In genomic region chr11:114348200-114349191, GRCh38 we compare ENCODE assay signal across 10 cellular contexts. TPM values are rescaled to one million over a fixed set of nuclear protein-coding genes. Genes with fewer than 3 reads are reported as not detected.
DNase-seq lines count a peak whose midpoint lies in the region; ATAC-seq and TF ChIP-seq lines count a peak whose summit lies in the region.
"Had no signal": no experiment of that assay in that cellular context is flagged by ENCODE, and none has a peak within 500 bp of the region (broad histone marks: within the 10 kb centered on the region; RNA-seq: fewer than 3 reads in every experiment).

No MANE protein-coding gene starts in this region.

- H3K27me3 ChIP-seq in neutrophil = peaks cover 8% of the 10 kb centered on the region

- peaks cover 16% of the 10 kb centered on the region for H3K4me1 Mint-ChIP-seq in activated CD8-positive, alpha-beta memory T cell treated with anti-CD3 and anti-CD28 coated beads, Interleukin-2, amount 10 ng/mL, durations not matched to agents 7 days and 5 days
- H3K4me1 Mint-ChIP-seq in activated B cell treated with CpG ODN at 0.5 μM for 24 hours = no peaks in the 10 kb centered on the region

- intact Hi-C loops in activated B cell treated with CpG ODN at 0.5 μM for 24 hours (cut with micrococcal nuclease) = loop anchor here (1.0 to 2.0 kb wide), 3 partner anchors 52 to 414 kb away; partner anchors contain the start of genes C11orf71, RBM7 and REXO2

- peak; percentile 45 for TF ChIP-seq CTCF in activated B cell treated with CpG ODN at 0.5 μM for 24 hours (IDR thresholded peaks at IDR 0.05)
- TF ChIP-seq CTCF in fibroblast of pulmonary artery (IDR thresholded peaks at IDR 0.05; ENCODE audit: low read length, missing control alignments) = peak; percentile 62
- peak; percentile 19 for TF ChIP-seq CTCF in neutrophil (IDR thresholded peaks at IDR 0.05)

- peak; percentile 55 for ATAC-seq in activated CD8-positive, alpha-beta memory T cell treated with anti-CD3 and anti-CD28 coated beads, Interleukin-2, amount 10 ng/mL, durations not matched to agents 7 days and 5 days
- no peak for ATAC-seq in activated B cell treated with CpG ODN at 0.5 μM for 24 hours (ENCODE audit: low read depth)

- peaks cover 4 to 5% of the 10 kb centered on the region in 2 experiments for H3K4me1 ChIP-seq in neutrophil (ENCODE audit: control insufficient read depth in 1 of 2, insufficient read depth in 1 of 2, low read depth in 1 of 2, low read length in 1 of 2)

- no peaks in the 10 kb centered on the region for H3K27me3 Mint-ChIP-seq in activated CD8-positive, alpha-beta memory T cell treated with anti-CD3 and anti-CD28 coated beads, Interleukin-2, amount 10 ng/mL, durations not matched to agents 7 days and 5 days
- H3K27me3 Mint-ChIP-seq in activated B cell treated with CpG ODN at 0.5 μM for 24 hours = peaks cover 7% of the 10 kb centered on the region

- no peak overlapping the region for H3K27ac Mint-ChIP-seq in activated CD8-positive, alpha-beta memory T cell treated with anti-CD3 and anti-CD28 coated beads, Interleukin-2, amount 10 ng/mL, durations not matched to agents 7 days and 5 days
- H3K27ac Mint-ChIP-seq in activated B cell treated with CpG ODN at 0.5 μM for 24 hours = no peak overlapping the region
- H3K27ac Mint-ChIP-seq: activated naive CD8-positive, alpha-beta T cell treated with anti-CD3 and anti-CD28 coated beads, Interleukin-2, amount 10 ng/mL, durations not matched to agents 7 days and 5 days had no signal

- no peaks in the 10 kb centered on the region for H3K36me3 ChIP-seq in neutrophil

- no peak for DNase-seq in activated CD8-positive, alpha-beta memory T cell treated with anti-CD3 and anti-CD28 coated beads, Interleukin-2, amount 10 ng/mL, durations not matched to agents 7 days and 5 days
- DNase-seq in activated CD8-positive, alpha-beta memory T cell treated with anti-CD3 and anti-CD28 coated beads for 24 hours = no peak
- DNase-seq in NCI-H1694 (lab: John Stamatoyannopoulos, UW) (peak; percentile 14), activated B cell treated with CpG ODN at 0.5 μM for 24 hours (no peak), fibroblast of pulmonary artery (ENCODE audit: low read depth) (peak; percentile 87), DMS79 treated with DMSO at 0.1 percent for 48 hours (lab: John Stamatoyannopoulos, UW) (no peak), activated gamma-delta T cell treated with Interleukin-2 at 50 U/mL for 16 hours (no peak)
- DNase-seq: activated naive CD8-positive, alpha-beta T cell treated with anti-CD3 and anti-CD28 coated beads, Interleukin-2, amount 10 ng/mL, durations not matched to agents 7 days and 5 days had no signal

- H3K4me3 Mint-ChIP-seq in activated CD8-positive, alpha-beta memory T cell treated with anti-CD3 and anti-CD28 coated beads, Interleukin-2, amount 10 ng/mL, durations not matched to agents 7 days and 5 days = no peak overlapping the region
- no peak overlapping the region for H3K4me3 Mint-ChIP-seq in activated B cell treated with CpG ODN at 0.5 μM for 24 hours
- H3K4me3 Mint-ChIP-seq: activated naive CD8-positive, alpha-beta T cell treated with anti-CD3 and anti-CD28 coated beads, Interleukin-2, amount 10 ng/mL, durations not matched to agents 7 days and 5 days had no signal

- no peak overlapping the region for H3K27ac ChIP-seq in neutrophil

- no peak overlapping the region for H3K4me3 ChIP-seq in fibroblast of pulmonary artery (replicated peaks; ENCODE audit: low read depth, low read length)
- no peak overlapping the region for H3K4me3 ChIP-seq in neutrophil (ENCODE audit: low read depth in 1 of 2, low read length in 1 of 2)

- CTCF ChIA-PET in activated CD8-positive, alpha-beta memory T cell treated with anti-CD3 and anti-CD28 coated beads, Interleukin-2, amount 10 ng/mL, durations not matched to agents 7 days and 5 days (lab: Charles Lee) = interaction anchor here (1.0 kb wide), 1 partner anchor 86 kb away, joined by 3 read pairs; no protein-coding TSS in a partner anchor
- CTCF ChIA-PET in activated B cell treated with CpG ODN at 0.5 μM for 24 hours (lab: Charles Lee) = no interaction called here

- no peaks in the 10 kb centered on the region for H3K9me3 Mint-ChIP-seq in activated CD8-positive, alpha-beta memory T cell treated with anti-CD3 and anti-CD28 coated beads, Interleukin-2, amount 10 ng/mL, durations not matched to agents 7 days and 5 days (ENCODE audit: low read depth)
- H3K9me3 Mint-ChIP-seq in activated B cell treated with CpG ODN at 0.5 μM for 24 hours = no peaks in the 10 kb centered on the region
- H3K9me3 Mint-ChIP-seq: activated naive CD8-positive, alpha-beta T cell treated with anti-CD3 and anti-CD28 coated beads, Interleukin-2, amount 10 ng/mL, durations not matched to agents 7 days and 5 days had no signal

- H3K9me3 ChIP-seq in neutrophil = no peaks in the 10 kb centered on the region

- POLR2A ChIA-PET in activated B cell treated with CpG ODN at 0.5 μM for 24 hours (lab: Charles Lee) = no interaction called here

- H3K36me3 Mint-ChIP-seq in activated CD8-positive, alpha-beta memory T cell treated with anti-CD3 and anti-CD28 coated beads, Interleukin-2, amount 10 ng/mL, durations not matched to agents 7 days and 5 days = no peaks in the 10 kb centered on the region
- H3K36me3 Mint-ChIP-seq in activated B cell treated with CpG ODN at 0.5 μM for 24 hours (ENCODE audit: low read depth) = no peaks in the 10 kb centered on the region
- H3K36me3 Mint-ChIP-seq: activated naive CD8-positive, alpha-beta T cell treated with anti-CD3 and anti-CD28 coated beads, Interleukin-2, amount 10 ng/mL, durations not matched to agents 7 days and 5 days had no signal

RNA-seq across cellular contexts. Expression of gene C11orf71, which starts 51.8 kb away (rescaled TPM):
- 10 to 100 TPM in 1 of 2 experiments, 1 to 10 TPM in 1; 5.3 to 14.0 TPM for total RNA-seq in activated CD8-positive, alpha-beta memory T cell treated with anti-CD3 and anti-CD28 coated beads, Interleukin-2, amount 10 ng/mL, durations not matched to agents 7 days and 5 days
- total RNA-seq in activated B cell treated with CpG ODN at 0.5 μM for 24 hours = 9.5 and 11.1 TPM in 2 replicates

RNA-seq across cellular contexts. Expression of gene RBM7, which starts 52.0 kb away (rescaled TPM):
- total RNA-seq in activated CD8-positive, alpha-beta memory T cell treated with anti-CD3 and anti-CD28 coated beads, Interleukin-2, amount 10 ng/mL, durations not matched to agents 7 days and 5 days = 10 to 100 TPM; 32.8 to 38.0 TPM
- 33.6 and 34.1 TPM in 2 replicates for total RNA-seq in activated B cell treated with CpG ODN at 0.5 μM for 24 hours

RNA-seq across cellular contexts. Expression of gene NNMT, which starts 52.3 kb away (rescaled TPM):
- total RNA-seq in activated CD8-positive, alpha-beta memory T cell treated with anti-CD3 and anti-CD28 coated beads, Interleukin-2, amount 10 ng/mL, durations not matched to agents 7 days and 5 days = not detected
- not detected in 2 replicates for total RNA-seq in activated B cell treated with CpG ODN at 0.5 μM for 24 hours
- total RNA-seq: activated naive CD8-positive, alpha-beta T cell treated with anti-CD3 and anti-CD28 coated beads, Interleukin-2, amount 10 ng/mL, durations not matched to agents 7 days and 5 days; temporal lobe had no signal

Comparison
In these comparisons a context has a peak if more than half of its experiments do, and no peak if none do; other contexts are left out.
1. DNase-seq: peak in NCI-H1694 (single experiment) and fibroblast of pulmonary artery (single experiment); none in activated CD8-positive, alpha-beta memory T cell treated with anti-CD3 and anti-CD28 coated beads, Interleukin-2, amount 10 ng/mL, durations not matched to agents 7 days and 5 days (single experiment), activated CD8-positive, alpha-beta memory T cell treated with anti-CD3 and anti-CD28 coated beads for 24 hours (single experiment), activated B cell treated with CpG ODN at 0.5 μM for 24 hours (single experiment), DMS79 treated with DMSO at 0.1 percent for 48 hours (single experiment) and activated gamma-delta T cell treated with Interleukin-2 at 50 U/mL for 16 hours (single experiment).
2. Peak in every context shown above with its lines, with median percentiles within 50 percentile points of each other: CTCF ChIP-seq.